ENCODE assay signal across 8 cellular contexts in the genomic region with DNA sequence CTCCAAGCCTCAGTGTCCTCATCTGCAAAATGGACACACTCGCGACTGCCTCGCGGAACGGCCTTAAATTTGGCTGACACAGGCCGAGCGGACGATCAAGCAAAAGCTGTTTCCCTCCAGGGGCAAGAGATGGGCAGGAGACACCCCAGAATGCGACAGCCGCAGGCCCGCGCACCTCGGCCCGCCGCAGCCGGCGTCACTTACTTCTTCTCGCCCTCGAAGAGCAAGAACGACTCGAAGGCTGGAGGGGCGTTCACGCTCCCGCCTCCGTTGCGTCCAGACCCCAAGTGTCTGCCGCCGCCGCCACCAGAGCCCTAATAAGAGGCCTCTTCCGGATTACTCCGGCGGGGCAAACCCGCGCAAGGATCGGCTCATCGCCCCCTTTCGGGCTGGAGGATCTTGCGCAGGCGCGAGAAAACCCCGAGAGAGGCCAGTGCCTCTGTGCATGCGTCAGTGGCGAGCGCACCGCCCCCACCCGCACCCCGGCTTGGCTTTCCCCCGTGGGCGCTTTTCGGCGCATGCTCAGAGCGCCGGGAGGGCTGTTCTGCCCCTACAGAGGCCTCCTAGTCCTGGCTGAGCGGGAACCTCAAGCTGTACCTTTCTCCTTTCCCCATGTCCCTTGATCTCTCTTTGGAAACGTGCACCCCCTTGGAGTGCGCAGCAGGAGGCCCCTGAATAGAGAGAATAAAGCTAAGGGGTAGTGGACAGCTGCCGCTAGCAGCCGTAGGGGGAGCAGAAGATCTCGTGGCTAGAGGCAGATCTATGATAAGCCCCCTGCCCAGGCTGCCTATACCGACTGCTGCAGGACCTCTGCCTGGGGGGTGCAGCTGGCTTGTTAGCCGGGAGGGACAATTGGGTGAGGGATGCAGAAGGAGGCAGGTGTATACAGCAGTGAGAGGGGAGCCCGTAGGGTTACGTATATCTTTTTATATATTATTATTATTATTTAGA. TPM values are rescaled to one million over a fixed set of nuclear protein-coding genes. Genes with fewer than 3 reads are reported as not detected.
DNase-seq lines count a peak whose midpoint lies in the region; ATAC-seq and TF ChIP-seq lines count a peak whose summit lies in the region.
"Not testable (repeated sequence)": the region's sequence is repeated elsewhere in the genome, so short reads cannot be mapped to it uniquely, and the experiment has no call there.

No MANE protein-coding gene starts in this region.

- H3K27ac ChIP-seq in heart left ventricle (peak overlapping the region in 11 of 12 donors; percentile 49 to 84 (median 70)), upper lobe of left lung (peak overlapping the region; percentile 55 to 88 (median 82))

- H3K4me1 ChIP-seq in adipocyte (ENCODE audit: control insufficient read depth, insufficient read depth, low read length): not testable (repeated sequence)
- H3K4me1 ChIP-seq in heart left ventricle (peaks cover 0 to 17% (median 10%) of the 10 kb centered on the region in 12 donors), upper lobe of left lung (peaks cover 3 to 25% (median 12%) of the 10 kb centered on the region in 4 donors)

- TF ChIP-seq CTCF in GM13976 (IDR thresholded peaks at IDR 0.05; ENCODE audit: borderline replicate concordance, control extremely low read depth, extremely low read depth, insufficient read depth, missing control alignments) (peak; percentile 73), heart left ventricle (IDR thresholded peaks at IDR 0.05) (peak; percentile 58 to 93 (median 68)), upper lobe of left lung (IDR thresholded peaks at IDR 0.05) (peak; percentile 42 to 93 (median 76))

- intact Hi-C loops in heart left ventricle (cut with DNase I); posterior cingulate gyrus (cut with DNase I): not testable (repeated sequence)

- ATAC-seq in HG02840 (IDR thresholded peaks at IDR 0.05; ENCODE audit: low FRiP score, unreplicated experiment): peak; percentile 96
- ATAC-seq in heart left ventricle: peak; percentile 97 to 98 (median 98)
- ATAC-seq in upper lobe of left lung (ENCODE audit: low FRiP score in 2 of 2): peak; percentile 98 to 99

- H3K9me3 ChIP-seq in adipocyte (ENCODE audit: control insufficient read depth, low read length); heart left ventricle; upper lobe of left lung: not testable (repeated sequence)

- not testable (repeated sequence) for TF ChIP-seq EP300 in upper lobe of left lung (IDR thresholded peaks at IDR 0.05)

- in situ Hi-C loops in GM13976 (cut with MboI; ENCODE audit: low sequenced_read_pairs, unreplicated experiment): not testable (repeated sequence)

- peak; percentile 98 for DNase-seq in GM13976 (ENCODE audit: low spot score)
- peak; percentile 97 to 99 (median 99) for DNase-seq in NCI-H1417 (lab: John Stamatoyannopoulos, UW)
- peak; percentile 87 to 88 for DNase-seq in SW 1271 (lab: John Stamatoyannopoulos, UW)
- DNase-seq in adipocyte (ENCODE audit: low read depth): peak; percentile 99
- DNase-seq in heart left ventricle: peak; percentile 97 to 99 (median 98)
- peak; percentile 98 to 100 (median 98) for DNase-seq in posterior cingulate gyrus
- peak; percentile 98 to 99 for DNase-seq in upper lobe of left lung

- H3K9ac ChIP-seq in adipocyte (ENCODE audit: low read length): peak overlapping the region; percentile 92

- peak overlapping the region; percentile 89 for H3K4me3 ChIP-seq in adipocyte (ENCODE audit: low read length)
- peak overlapping the region; percentile 56 to 92 (median 80) for H3K4me3 ChIP-seq in heart left ventricle
- H3K4me3 ChIP-seq in upper lobe of left lung: peak overlapping the region; percentile 67 to 77 (median 72)

- TF ChIP-seq POLR2A in heart left ventricle (IDR thresholded peaks at IDR 0.05) (peak in 1 of 2 donors; percentile 58), upper lobe of left lung (IDR thresholded peaks at IDR 0.05) (peak in 2 of 4 donors; percentile 64 to 80)

- H3K36me3 ChIP-seq in adipocyte (ENCODE audit: control insufficient read depth, insufficient read depth, low read length, severe bottlenecking); heart left ventricle: not testable (repeated sequence)
- peaks cover 0 to 11% (median 5%) of the 10 kb centered on the region in 4 donors for H3K36me3 ChIP-seq in upper lobe of left lung

- H3K27me3 ChIP-seq in adipocyte (replicated peaks; ENCODE audit: control insufficient read depth, insufficient read depth, low read length); heart left ventricle; upper lobe of left lung: not testable (repeated sequence)

- 1 to 7% (median 3%) methylated on average over 29 to 63 of the region's 63 CpGs for WGBS in heart left ventricle, 4 donors
- WGBS in upper lobe of left lung, 2 donors: 1 to 29% methylated on average over 7 to 39 of the region's 63 CpGs

RNA-seq across cellular contexts. Expression of gene SPDYE1, which starts 21.4 kb away (rescaled TPM):
- under 1 TPM in 1 of 9 donors, not detected in 8; 0.13 TPM for total RNA-seq in heart left ventricle
- polyA plus RNA-seq in heart left ventricle: not detected
- total RNA-seq in upper lobe of left lung: not detected

RNA-seq across cellular contexts. Expression of gene DBNL, which starts 25.4 kb away (rescaled TPM):
- 10 to 100 TPM; 29.9 to 76.7 (median 42.9) TPM for total RNA-seq in heart left ventricle
- polyA plus RNA-seq in heart left ventricle: 10 to 100 TPM; 39.3 to 86.3 TPM
- 100 to 1,000 TPM in 5 of 6 donors, 10 to 100 TPM in 1; 81.8 to 169 (median 130) TPM for total RNA-seq in upper lobe of left lung

RNA-seq across cellular contexts. Expression of gene PGAM2, which starts 46.2 kb away (rescaled TPM):
- 1,000 to 10,000 TPM in 1 of 9 donors, 100 to 1,000 TPM in 8; 300 to 1,183 (median 555) TPM for total RNA-seq in heart left ventricle
- polyA plus RNA-seq in heart left ventricle: 1,000 to 10,000 TPM in 1 of 2 donors, 100 to 1,000 TPM in 1; 242 to 2,064 TPM
- under 1 TPM in 4 of 6 donors, not detected in 2; 0.26 to 0.91 (median 0.75) TPM for total RNA-seq in upper lobe of left lung

Comparison
In these comparisons a context has a peak if more than half of its experiments do, and no peak if none do; other contexts are left out.
1. Peak in every context shown above with its lines: DNase-seq, ATAC-seq, H3K4me3 ChIP-seq and H3K27ac ChIP-seq.
2. RNA of gene PGAM2, which starts 46.2 kb away (total RNA-seq): 300 to 1,183 TPM in heart left ventricle; 0.26 to 0.91 TPM in upper lobe of left lung; every median in the first group is over 100 times any median in the second.